8 cellular contexts compared by ENCODE assay signal in the genomic region with DNA sequence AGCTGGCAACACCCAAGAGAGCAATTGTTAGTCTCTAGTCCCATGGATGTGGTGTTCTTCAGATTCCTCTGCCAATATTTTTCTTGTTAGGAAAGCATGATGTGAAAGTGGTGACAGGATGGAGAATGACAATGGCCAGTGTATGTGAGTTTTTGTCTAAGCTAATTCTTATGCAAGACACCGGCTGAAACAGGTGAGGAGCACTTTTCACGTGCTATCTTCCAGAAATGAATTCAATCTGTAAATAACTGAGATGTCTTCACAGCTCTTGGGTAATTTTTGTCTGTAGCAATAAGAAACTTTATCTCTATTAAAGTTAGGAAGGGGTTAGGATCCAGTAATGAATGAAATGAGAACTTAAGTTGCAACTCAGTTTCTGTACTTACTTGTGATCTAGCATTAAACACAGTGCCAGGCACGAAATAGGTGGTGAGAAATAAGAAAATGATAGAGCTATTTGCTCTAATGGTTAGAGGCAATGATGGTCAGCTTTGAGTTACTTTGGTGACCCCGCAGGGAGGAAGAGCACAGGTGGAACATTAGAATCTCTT. TPM values are rescaled to one million over a fixed set of nuclear protein-coding genes. Genes with fewer than 3 reads are reported as not detected.
DNase-seq lines count a peak whose midpoint lies in the region; ATAC-seq and TF ChIP-seq lines count a peak whose summit lies in the region.

No MANE protein-coding gene starts in this region.

- H3K27ac ChIP-seq in iPS-20b (ENCODE audit: low read length): peak overlapping the region; percentile 69
- peak overlapping the region; percentile 61 for H3K27ac ChIP-seq in subcutaneous abdominal adipose tissue (ENCODE audit: low read depth, low read length)

- H3K4me3 ChIP-seq in iPS-20b (ENCODE audit: low read length) (peak overlapping the region; percentile 93), subcutaneous abdominal adipose tissue (ENCODE audit: low read depth in 1 of 5, low read length in 5 of 5) (peak overlapping the region; percentile 85 to 94 (median 88))

- H3K27me3 ChIP-seq in iPS-20b (ENCODE audit: insufficient read depth, low read length) (no peaks in the 10 kb centered on the region), subcutaneous abdominal adipose tissue (ENCODE audit: control insufficient read depth in 5 of 5, insufficient read depth in 4 of 5, low read length in 5 of 5) (no peaks in the 10 kb centered on the region)

- TF ChIP-seq CTCF in activated CD8-positive, alpha-beta T cell treated with anti-CD3 and anti-CD28 coated beads for 36 hours (IDR thresholded peaks at IDR 0.05): no peak

- CTCF ChIA-PET in activated CD8-positive, alpha-beta T cell treated with anti-CD3 and anti-CD28 coated beads for 36 hours (lab: Charles Lee): interaction anchor here (0.7 to 6.0 kb wide), 16 partner anchors 9 to 372 kb away, joined by 3 to 31 read pairs (median 4); no protein-coding TSS in a partner anchor

- intact Hi-C loops in activated CD8-positive, alpha-beta T cell treated with anti-CD3 and anti-CD28 coated beads for 36 hours (cut with micrococcal nuclease): no loop called here

- peak overlapping the region; percentile 95 for H3K4me3 Mint-ChIP-seq in activated CD8-positive, alpha-beta T cell treated with anti-CD3 and anti-CD28 coated beads for 36 hours

- H3K9me3 ChIP-seq in iPS-20b (ENCODE audit: insufficient read depth, low read depth, low read length) (no peaks in the 10 kb centered on the region), subcutaneous abdominal adipose tissue (ENCODE audit: control insufficient read depth in 5 of 5, low read length in 5 of 5) (no peaks in the 10 kb centered on the region)

- ATAC-seq in activated CD8-positive, alpha-beta T cell treated with anti-CD3 and anti-CD28 coated beads for 36 hours: no peak
- no peak for ATAC-seq in GM21723 (IDR thresholded peaks at IDR 0.05; ENCODE audit: unreplicated experiment)

- no peaks in the 10 kb centered on the region for H3K27me3 Mint-ChIP-seq in activated CD8-positive, alpha-beta T cell treated with anti-CD3 and anti-CD28 coated beads for 36 hours

- POLR2A ChIA-PET in activated CD8-positive, alpha-beta T cell treated with anti-CD3 and anti-CD28 coated beads for 36 hours (lab: Charles Lee): interaction anchor here (0.5 to 4.1 kb wide), 10 partner anchors 8 to 227 kb away, joined by 3 to 20 read pairs (median 4); a partner anchor contains a TSS

- peak overlapping the region; percentile 90; the same call in 1 of the 2 replicates for H3K9ac ChIP-seq in iPS-20b (ENCODE audit: low read depth, low read length)
- peak overlapping the region; percentile 57 to 91 (median 89) for H3K9ac ChIP-seq in subcutaneous abdominal adipose tissue (ENCODE audit: low read length in 5 of 5)

- H3K36me3 ChIP-seq in iPS-20b (ENCODE audit: insufficient read depth, low read depth, low read length) (no peaks in the 10 kb centered on the region), subcutaneous abdominal adipose tissue (ENCODE audit: control insufficient read depth in 5 of 5, insufficient read depth in 5 of 5, low read length in 5 of 5) (no peaks in the 10 kb centered on the region)

- H3K4me1 Mint-ChIP-seq in activated CD8-positive, alpha-beta T cell treated with anti-CD3 and anti-CD28 coated beads for 36 hours (ENCODE audit: low read depth): peaks cover 44% of the 10 kb centered on the region

- H3K27ac Mint-ChIP-seq in activated CD8-positive, alpha-beta T cell treated with anti-CD3 and anti-CD28 coated beads for 36 hours: peak overlapping the region; percentile 89

- H3K4me1 ChIP-seq in iPS-20b (ENCODE audit: insufficient read depth, low read length) (peaks cover 8% of the 10 kb centered on the region), subcutaneous abdominal adipose tissue (ENCODE audit: control insufficient read depth in 5 of 5, insufficient read depth in 5 of 5, low read length in 5 of 5) (peaks cover 0 to 49% (median 37%) of the 10 kb centered on the region in 5 donors)

- DNase-seq in NCI-H748 (lab: John Stamatoyannopoulos, UW; ENCODE audit: unreplicated experiment) (peak; percentile 5), NCI-H748 treated with DMSO at 0.1 percent for 48 hours (lab: John Stamatoyannopoulos, UW) (no peak), NCI-H146 (lab: John Stamatoyannopoulos, UW) (no peak), medulla oblongata (ENCODE audit: extremely low spot score) (no peak)
- DNase-seq in activated CD8-positive, alpha-beta T cell treated with anti-CD3 and anti-CD28 coated beads for 36 hours: no peak

- peaks cover 24% of the 10 kb centered on the region for H3K36me3 Mint-ChIP-seq in activated CD8-positive, alpha-beta T cell treated with anti-CD3 and anti-CD28 coated beads for 36 hours (ENCODE audit: low read depth)

- H3K9me3 Mint-ChIP-seq in activated CD8-positive, alpha-beta T cell treated with anti-CD3 and anti-CD28 coated beads for 36 hours: no peaks in the 10 kb centered on the region

RNA-seq across cellular contexts. Expression of a gene that starts 0.7 kb away (rescaled TPM):
- total RNA-seq in activated CD8-positive, alpha-beta T cell treated with anti-CD3 and anti-CD28 coated beads for 36 hours: 10 to 100 TPM; 55.7 to 58.9 TPM
